In the genomic region with DNA sequence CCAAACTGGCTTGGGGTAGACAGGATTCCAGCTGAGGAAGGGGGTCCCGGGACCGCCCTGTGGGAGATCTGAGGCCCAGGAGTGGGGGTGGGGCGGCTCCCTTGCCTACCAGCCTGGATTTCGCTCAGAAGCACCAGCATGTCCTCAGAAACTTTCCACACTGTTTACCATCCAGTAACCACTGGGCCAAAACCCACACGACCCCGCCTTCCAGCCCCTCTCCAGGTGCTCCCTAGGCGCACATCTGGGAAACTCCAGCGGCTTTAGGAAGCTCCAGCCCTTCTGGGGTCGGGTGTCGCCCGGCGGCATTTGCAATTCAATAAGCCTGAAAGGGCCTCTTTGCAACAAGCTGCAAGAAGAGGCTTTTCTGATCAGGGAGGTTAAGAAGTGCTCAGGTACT, we compare ENCODE assay signal across 11 cellular contexts. TPM values are rescaled to one million over a fixed set of nuclear protein-coding genes. Genes with fewer than 3 reads are reported as not detected.
DNase-seq lines count a peak whose midpoint lies in the region; ATAC-seq and TF ChIP-seq lines count a peak whose summit lies in the region.
"Had no signal": no experiment of that assay in that cellular context is flagged by ENCODE, and none has a peak within 500 bp of the region (broad histone marks: within the 10 kb centered on the region; RNA-seq: fewer than 3 reads in every experiment).

No MANE protein-coding gene starts in this region.

- DNase-seq in GM23338 (ENCODE audit: low spot score), result peak; percentile 95
- no peak for DNase-seq in RWPE1 (ENCODE audit: low spot score)
- DNase-seq in prostate gland (ENCODE audit: low spot score), result no peak
- no peak for DNase-seq in RKO (ENCODE audit: low spot score)
- DNase-seq in NCI-H128 (lab: John Stamatoyannopoulos, UW; ENCODE audit: unreplicated experiment), result no peak
- DNase-seq in D341Med (ENCODE audit: low spot score), result no peak
- DNase-seq: amygdala, NCI-H1436 treated with DMSO at 0.1 percent for 48 hours had no signal

- H3K27me3 ChIP-seq in GM23338 (ENCODE audit: insufficient read depth), result peaks cover 72% of the 10 kb centered on the region
- H3K27me3 ChIP-seq in prostate gland (replicated peaks; ENCODE audit: insufficient read depth), result no peaks in the 10 kb centered on the region

- no peaks in the 10 kb centered on the region for H3K9me2 ChIP-seq in GM23338 (ENCODE audit: insufficient read depth)

- no peaks in the 10 kb centered on the region for H3K9me3 ChIP-seq in prostate gland
- H3K9me3 ChIP-seq: HAP-1 had no signal

- H3K4me3 Mint-ChIP-seq in GM23338, result peak overlapping the region; percentile 78

- CTCF ChIA-PET in RWPE1 (lab: Yijun Ruan, JAX), result interaction anchor here (7.1 kb wide), 1 partner anchor 150 kb away, joined by 41 read pairs; no protein-coding TSS in a partner anchor

- peaks cover 24% of the 10 kb centered on the region for H4K20me1 ChIP-seq in GM23338 (replicated peaks; ENCODE audit: insufficient read depth)

- H3K36me3 ChIP-seq in GM23338 (ENCODE audit: insufficient read depth), result no peaks in the 10 kb centered on the region; the same call in 1 of the 2 replicates
- H3K36me3 ChIP-seq in prostate gland, result no peaks in the 10 kb centered on the region
- H3K36me3 ChIP-seq: HAP-1 had no signal

- intact Hi-C loops in prostate gland (cut with DNase I), result no loop called here

- H3K4me3 ChIP-seq in GM23338 (peak overlapping the region; percentile 57), iPS-11a (ENCODE audit: low read depth, low read length) (peak overlapping the region; percentile 30), prostate gland (peak overlapping the region; percentile 9 to 22)
- H3K4me3 ChIP-seq: HAP-1 had no signal

- H3K36me3 Mint-ChIP-seq in GM23338 (ENCODE audit: low read depth), result no peaks in the 10 kb centered on the region; the same call in 2 of the 3 replicates

- TF ChIP-seq POLR2A in prostate gland (IDR thresholded peaks at IDR 0.05), result no peak

- H3K27ac ChIP-seq in GM23338 (ENCODE audit: low read depth) (no peak overlapping the region), RWPE1 (peak overlapping the region; percentile 95), prostate gland (peak overlapping the region; percentile 73 to 83)

- 18% methylated on average over 12 of the region's 12 CpGs for WGBS in prostate gland

- no peak overlapping the region for H3K27ac Mint-ChIP-seq in GM23338

- peaks cover 2% of the 10 kb centered on the region; the same call in 1 of the 3 replicates for H3K9me3 Mint-ChIP-seq in GM23338

- peaks cover 61% of the 10 kb centered on the region for H3K4me1 ChIP-seq in GM23338 (ENCODE audit: insufficient read depth)
- H3K4me1 ChIP-seq in prostate gland (replicated peaks), result peaks cover 19% of the 10 kb centered on the region

- peaks cover 62% of the 10 kb centered on the region for H3K4me1 Mint-ChIP-seq in GM23338

- TF ChIP-seq CTCF in GM23338 (conservative IDR thresholded peaks at IDR 0.05; ENCODE audit: low read depth in 2 of 2), result no peak
- TF ChIP-seq CTCF in RWPE1 (conservative IDR thresholded peaks at IDR 0.05; ENCODE audit: low read depth), result no peak
- no peak for TF ChIP-seq CTCF in prostate gland (IDR thresholded peaks at IDR 0.05)

- peaks cover 55% of the 10 kb centered on the region for H3K79me2 ChIP-seq in GM23338 (replicated peaks; ENCODE audit: insufficient read depth)

- H3K27me3 Mint-ChIP-seq in GM23338 (ENCODE audit: insufficient read depth, low read depth, poor library complexity), result peaks cover 69% of the 10 kb centered on the region

- no peak overlapping the region for H2AFZ ChIP-seq in GM23338

- H3F3A ChIP-seq in GM23338 (replicated peaks; ENCODE audit: low read depth), result peaks cover 3% of the 10 kb centered on the region; the same call in 1 of the 2 replicates

- H3K4me2 ChIP-seq in GM23338, result peak overlapping the region; percentile 93

- peak; percentile 62 for ATAC-seq in GM23338

- POLR2A ChIA-PET in RWPE1 (lab: Yijun Ruan, JAX; ENCODE audit: low non-redundant PET), result no interaction called here

TF ChIP-seq in GM23338, 12 proteins besides CTCF, POLR2A, EP300 and RAD21 (continues in another document):
- TF ChIP-seq NANOG (IDR thresholded peaks at IDR 0.05; ENCODE audit: borderline replicate concordance), result no peak
- TF ChIP-seq, protein P1, sequence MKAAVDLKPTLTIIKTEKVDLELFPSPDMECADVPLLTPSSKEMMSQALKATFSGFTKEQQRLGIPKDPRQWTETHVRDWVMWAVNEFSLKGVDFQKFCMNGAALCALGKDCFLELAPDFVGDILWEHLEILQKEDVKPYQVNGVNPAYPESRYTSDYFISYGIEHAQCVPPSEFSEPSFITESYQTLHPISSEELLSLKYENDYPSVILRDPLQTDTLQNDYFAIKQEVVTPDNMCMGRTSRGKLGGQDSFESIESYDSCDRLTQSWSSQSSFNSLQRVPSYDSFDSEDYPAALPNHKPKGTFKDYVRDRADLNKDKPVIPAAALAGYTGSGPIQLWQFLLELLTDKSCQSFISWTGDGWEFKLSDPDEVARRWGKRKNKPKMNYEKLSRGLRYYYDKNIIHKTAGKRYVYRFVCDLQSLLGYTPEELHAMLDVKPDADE (IDR thresholded peaks at IDR 0.05), result no peak
- TF ChIP-seq EZH2 (IDR thresholded peaks at IDR 0.05; ENCODE audit: low read depth, unreplicated experiment), result no peak
- no peak for TF ChIP-seq CREB1 (CRISPR knock-in tag; IDR thresholded peaks at IDR 0.05; ENCODE audit: low read depth)
- TF ChIP-seq, protein P2, sequence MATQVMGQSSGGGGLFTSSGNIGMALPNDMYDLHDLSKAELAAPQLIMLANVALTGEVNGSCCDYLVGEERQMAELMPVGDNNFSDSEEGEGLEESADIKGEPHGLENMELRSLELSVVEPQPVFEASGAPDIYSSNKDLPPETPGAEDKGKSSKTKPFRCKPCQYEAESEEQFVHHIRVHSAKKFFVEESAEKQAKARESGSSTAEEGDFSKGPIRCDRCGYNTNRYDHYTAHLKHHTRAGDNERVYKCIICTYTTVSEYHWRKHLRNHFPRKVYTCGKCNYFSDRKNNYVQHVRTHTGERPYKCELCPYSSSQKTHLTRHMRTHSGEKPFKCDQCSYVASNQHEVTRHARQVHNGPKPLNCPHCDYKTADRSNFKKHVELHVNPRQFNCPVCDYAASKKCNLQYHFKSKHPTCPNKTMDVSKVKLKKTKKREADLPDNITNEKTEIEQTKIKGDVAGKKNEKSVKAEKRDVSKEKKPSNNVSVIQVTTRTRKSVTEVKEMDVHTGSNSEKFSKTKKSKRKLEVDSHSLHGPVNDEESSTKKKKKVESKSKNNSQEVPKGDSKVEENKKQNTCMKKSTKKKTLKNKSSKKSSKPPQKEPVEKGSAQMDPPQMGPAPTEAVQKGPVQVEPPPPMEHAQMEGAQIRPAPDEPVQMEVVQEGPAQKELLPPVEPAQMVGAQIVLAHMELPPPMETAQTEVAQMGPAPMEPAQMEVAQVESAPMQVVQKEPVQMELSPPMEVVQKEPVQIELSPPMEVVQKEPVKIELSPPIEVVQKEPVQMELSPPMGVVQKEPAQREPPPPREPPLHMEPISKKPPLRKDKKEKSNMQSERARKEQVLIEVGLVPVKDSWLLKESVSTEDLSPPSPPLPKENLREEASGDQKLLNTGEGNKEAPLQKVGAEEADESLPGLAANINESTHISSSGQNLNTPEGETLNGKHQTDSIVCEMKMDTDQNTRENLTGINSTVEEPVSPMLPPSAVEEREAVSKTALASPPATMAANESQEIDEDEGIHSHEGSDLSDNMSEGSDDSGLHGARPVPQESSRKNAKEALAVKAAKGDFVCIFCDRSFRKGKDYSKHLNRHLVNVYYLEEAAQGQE (IDR thresholded peaks at IDR 0.05; ENCODE audit: unreplicated experiment), result no peak

RNA-seq across cellular contexts. Expression of a gene that starts 4.6 kb away (rescaled TPM):
- 9.2 and 9.9 TPM in 2 replicates for total RNA-seq in GM23338 (2014; rRNA removed; shearing (Covaris generic))
- 2.5 and 2.7 TPM in 2 replicates for polyA plus RNA-seq in GM23338 (2016; fragmentation: Nextera tagmentation; extraction: Ambion mirVana)
- total RNA-seq in prostate gland, result 10 to 100 TPM; 26.9 to 52.6 TPM
- total RNA-seq: G401 had no signal
